Comparison of ENCODE assay signal across 8 cellular contexts in the genomic region with DNA sequence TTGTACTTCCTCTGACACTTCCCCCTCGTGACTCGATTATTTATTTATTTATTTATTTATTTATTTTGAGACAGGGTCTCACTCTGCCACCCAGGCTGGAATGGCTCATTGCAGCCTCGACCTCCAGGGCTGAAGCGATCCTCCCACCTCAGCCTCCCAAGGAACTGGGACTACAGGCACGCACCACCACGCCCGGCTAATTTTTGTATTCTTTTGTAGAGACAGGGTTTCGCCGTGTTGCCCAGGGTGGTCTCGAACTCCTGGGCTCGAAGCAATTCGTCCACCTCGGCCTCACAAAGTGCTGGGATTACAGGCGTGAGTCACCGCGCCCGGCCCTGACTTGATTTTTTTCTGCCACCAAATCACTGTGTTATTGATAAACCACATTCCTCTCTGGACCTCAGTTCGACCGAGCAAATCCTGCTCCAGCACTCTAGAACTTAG. TPM values are rescaled to one million over a fixed set of nuclear protein-coding genes. Genes with fewer than 3 reads are reported as not detected.
DNase-seq lines count a peak whose midpoint lies in the region; ATAC-seq and TF ChIP-seq lines count a peak whose summit lies in the region.

No MANE protein-coding gene starts in this region.

- peaks cover 28% of the 10 kb centered on the region for H4K20me1 ChIP-seq in PC-3 (ENCODE audit: low read length)

- peaks cover 6% of the 10 kb centered on the region for H3F3A ChIP-seq in PC-3 (ENCODE audit: low read length, unreplicated experiment)

- H3K9me2 ChIP-seq in PC-3 (replicated peaks; ENCODE audit: low read length), result no peaks in the 10 kb centered on the region

- peak overlapping the region; percentile 96 for H3K4me2 ChIP-seq in PC-3 (ENCODE audit: low read length)

- DNase-seq in PC-3, result no peak
- DNase-seq in esophagus muscularis mucosa (ENCODE audit: extremely low spot score), result no peak
- DNase-seq in GM13977 (ENCODE audit: low spot score), result no peak
- no peak for DNase-seq in COR-L47 (lab: John Stamatoyannopoulos, UW)
- no peak for DNase-seq in NCI-H1092 (lab: John Stamatoyannopoulos, UW)

- H3K4me1 ChIP-seq in PC-3 (ENCODE audit: insufficient read depth, low read length), result peaks cover 39% of the 10 kb centered on the region
- peaks cover 50 to 72% (median 63%) of the 10 kb centered on the region in 4 donors for H3K4me1 ChIP-seq in esophagus muscularis mucosa
- peaks cover 25% of the 10 kb centered on the region for H3K4me1 ChIP-seq in rectal smooth muscle tissue (ENCODE audit: control insufficient read depth, insufficient read depth, low read length)

- H3K9ac ChIP-seq in PC-3 (ENCODE audit: low read length) (peak overlapping the region; percentile 99), rectal smooth muscle tissue (ENCODE audit: low read length) (no peak overlapping the region)

- intact Hi-C loops in PC-3 (cut with micrococcal nuclease) (loop anchor here (10.0 kb wide), 1 partner anchor 74 kb away; the partner anchor contains the start of gene BLTP2), esophagus muscularis mucosa (cut with DNase I) (no loop called here)

- in situ Hi-C loops in GM13977 (cut with MboI; ENCODE audit: low pct_unique_long_range_greater_than_20kb, low sequenced_read_pairs, unreplicated experiment), result no loop called here

- H3K9me3 ChIP-seq in PC-3 (ENCODE audit: low read length) (no peaks in the 10 kb centered on the region), esophagus muscularis mucosa (no peaks in the 10 kb centered on the region)

- H2AFZ ChIP-seq in PC-3 (ENCODE audit: low read length), result peak overlapping the region; percentile 69

- no peak for TF ChIP-seq POLR2A in esophagus muscularis mucosa (IDR thresholded peaks at IDR 0.05; ENCODE audit: low read depth)

- H3K27me3 ChIP-seq in PC-3 (ENCODE audit: low read length), result no peaks in the 10 kb centered on the region
- no peaks in the 10 kb centered on the region for H3K27me3 ChIP-seq in esophagus muscularis mucosa
- no peaks in the 10 kb centered on the region for H3K27me3 ChIP-seq in rectal smooth muscle tissue (ENCODE audit: control insufficient read depth, insufficient read depth, low read length)

- H3K27ac ChIP-seq in PC-3 (ENCODE audit: low read length), result peak overlapping the region; percentile 75
- peak overlapping the region; percentile 88 to 97 (median 90) for H3K27ac ChIP-seq in esophagus muscularis mucosa (replicated peaks in 1 of 4)
- peak overlapping the region; percentile 85 for H3K27ac ChIP-seq in rectal smooth muscle tissue (ENCODE audit: low read depth, low read length)

- H3K36me3 ChIP-seq in PC-3 (ENCODE audit: low read depth, low read length), result peaks cover 45% of the 10 kb centered on the region
- H3K36me3 ChIP-seq in esophagus muscularis mucosa, result peaks cover 33 to 50% (median 46%) of the 10 kb centered on the region in 4 donors
- peaks cover 24% of the 10 kb centered on the region for H3K36me3 ChIP-seq in rectal smooth muscle tissue (ENCODE audit: control insufficient read depth, insufficient read depth, low read length)

- peak overlapping the region; percentile 52 for H3K4me3 ChIP-seq in GM12875 (ENCODE audit: low read depth, low read length)
- peak overlapping the region; percentile 93 for H3K4me3 ChIP-seq in PC-3 (ENCODE audit: low read length)
- H3K4me3 ChIP-seq in esophagus muscularis mucosa, result peak overlapping the region; percentile 67 to 95 (median 76)
- H3K4me3 ChIP-seq in rectal smooth muscle tissue (ENCODE audit: low read length), result peak overlapping the region; percentile 95

- peaks cover 63% of the 10 kb centered on the region for H3K79me2 ChIP-seq in PC-3 (ENCODE audit: low read length)

- 35% methylated on average over 19 of the region's 19 CpGs for WGBS in esophagus muscularis mucosa

- TF ChIP-seq EP300 in esophagus muscularis mucosa (IDR thresholded peaks at IDR 0.05), result no peak

- CTCF ChIA-PET in PC-3 (lab: Charles Lee), result interaction anchor here (0.6 to 1.0 kb wide), 4 partner anchors 24 to 873 kb away, joined by 3 to 6 read pairs (median 3); partner anchors contain the start of gene TRAF4

- no peak for ATAC-seq in PC-3
- ATAC-seq in GM21717 (IDR thresholded peaks at IDR 0.05; ENCODE audit: unreplicated experiment), result no peak

- no TSS peak for BruUV-seq in PC-3 (replicated peaks; lab: Mats Ljungman, UMichigan)

- no peak for TF ChIP-seq CTCF in GM12875 (IDR thresholded peaks at IDR 0.05; ENCODE audit: borderline replicate concordance, insufficient read depth, low read depth, low read length)
- no peak for TF ChIP-seq CTCF in PC-3 (conservative IDR thresholded peaks at IDR 0.05; ENCODE audit: low read depth, low read length)
- no peak for TF ChIP-seq CTCF in esophagus muscularis mucosa (IDR thresholded peaks at IDR 0.05)
- TF ChIP-seq CTCF in GM13977 (IDR thresholded peaks at IDR 0.05; ENCODE audit: extremely low read depth, insufficient read depth, missing control alignments), result no peak

- POLR2A ChIA-PET in PC-3 (lab: Charles Lee; ENCODE audit: unreplicated experiment), result interaction anchor here (0.6 to 1.8 kb wide), 6 partner anchors 8 to 376 kb away, joined by 3 to 12 read pairs (median 4); partner anchors contain the start of gene PHF12

RNA-seq across cellular contexts. Expression of gene RPL23A, which starts 0.8 kb away (rescaled TPM):
- 390 and 515 TPM in 2 replicates for total RNA-seq in PC-3 (2014; rRNA removed)
- 100 to 1,000 TPM; 378 to 728 (median 558) TPM for total RNA-seq in esophagus muscularis mucosa

RNA-seq across cellular contexts. Expression of gene RAB34, which starts 1.3 kb away (rescaled TPM):
- total RNA-seq in PC-3 (2014; rRNA removed), result 207 and 211 TPM in 2 replicates
- 100 to 1,000 TPM; 147 to 216 (median 202) TPM for total RNA-seq in esophagus muscularis mucosa

RNA-seq across cellular contexts. Expression of gene TLCD1, which starts 7.0 kb away (rescaled TPM):
- total RNA-seq in PC-3 (2014; rRNA removed) (7.1 and 9.3 TPM in 2 replicates), esophagus muscularis mucosa (1 to 10 TPM in 3 of 4 donors, not detected in 1; 1.0 to 1.5 (median 1.3) TPM)

RNA-seq across cellular contexts. Expression of gene PROCA1, which starts 7.3 kb away (rescaled TPM):
- total RNA-seq in PC-3 (2014; rRNA removed), result 1.9 and 2.6 TPM in 2 replicates
- total RNA-seq in esophagus muscularis mucosa, result 1 to 10 TPM in 1 of 4 donors, under 1 TPM in 3; 0.50 to 2.1 (median 0.85) TPM

RNA-seq across cellular contexts. Expression of gene NEK8, which starts 9.6 kb away (rescaled TPM):
- total RNA-seq in PC-3 (2014; rRNA removed) (2.4 and 3.7 TPM in 2 replicates), esophagus muscularis mucosa (1 to 10 TPM in 3 of 4 donors, under 1 TPM in 1; 0.83 to 2.1 (median 1.6) TPM)
